8 cellular contexts compared by ENCODE assay signal in the genomic region with DNA sequence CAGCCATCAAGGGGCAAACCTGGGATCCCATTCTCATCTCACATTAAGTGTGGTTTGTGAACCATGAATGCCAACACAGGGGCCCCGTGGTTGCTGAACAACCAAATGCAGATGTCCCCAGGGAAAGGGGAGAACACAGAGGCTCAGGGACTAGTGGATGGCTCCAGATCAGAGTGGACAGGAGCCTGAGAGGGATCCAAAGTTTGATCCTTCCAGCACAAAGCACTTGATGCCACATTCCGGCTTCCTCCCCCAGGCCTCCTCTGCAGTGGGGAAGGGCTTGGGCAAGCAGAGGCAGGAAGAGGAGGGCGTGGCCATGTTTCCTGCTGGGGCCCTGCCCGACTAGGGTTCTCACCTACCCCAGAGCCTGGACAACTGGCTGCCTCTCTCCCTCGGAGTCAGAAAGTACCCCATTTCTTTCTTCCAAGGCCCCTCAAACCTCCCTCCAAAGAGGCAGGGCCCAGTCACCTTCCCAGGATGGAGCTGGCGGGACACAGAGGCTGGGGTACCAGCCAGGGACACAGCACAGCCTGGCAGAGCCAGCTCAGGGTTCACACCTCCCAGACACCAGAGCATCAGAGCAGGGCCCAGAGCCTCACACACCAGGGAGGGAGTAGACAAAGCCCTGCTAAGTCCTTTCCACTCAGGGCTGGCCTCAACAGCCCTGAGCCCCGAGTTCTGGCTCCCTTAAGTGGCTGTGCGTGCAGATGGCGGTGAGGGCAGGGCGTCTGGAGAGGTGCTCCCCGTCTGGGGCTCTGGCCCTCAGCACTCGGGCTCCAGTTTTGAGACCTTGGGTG. TPM values are rescaled to one million over a fixed set of nuclear protein-coding genes. Genes with fewer than 3 reads are reported as not detected.
DNase-seq lines count a peak whose midpoint lies in the region; ATAC-seq and TF ChIP-seq lines count a peak whose summit lies in the region.

No MANE protein-coding gene starts in this region.

- H3K4me3 Mint-ChIP-seq in WTC11 = peak overlapping the region; percentile 83

- peak overlapping the region; percentile 75 for H3K27ac ChIP-seq in effector memory CD4-positive, alpha-beta T cell (ENCODE audit: insufficient read depth, low read length, poor library complexity, severe bottlenecking)
- peak overlapping the region; percentile 45 for H3K27ac ChIP-seq in muscle layer of colon (ENCODE audit: low read depth, low read length)

- peaks cover 54% of the 10 kb centered on the region for H3K4me1 Mint-ChIP-seq in WTC11

- ATAC-seq in WTC11 = peak; percentile 18
- ATAC-seq in HG02938 (IDR thresholded peaks at IDR 0.05; ENCODE audit: unreplicated experiment) = no peak
- no peak for ATAC-seq in HG03457 (IDR thresholded peaks at IDR 0.05; ENCODE audit: unreplicated experiment)

- in situ Hi-C loops in Caki2 (cut with HindIII; ENCODE audit: low pct_unique_long_range_greater_than_20kb, low sequenced_read_pairs) = no loop called here

- DNase-seq in Caki2 (ENCODE audit: low read depth) = peak; percentile 47
- DNase-seq in Kasumi-1 (lab: John Stamatoyannopoulos, UW) = peak; percentile 74 to 86
- peak; percentile 81 for DNase-seq in WTC11 (ENCODE audit: low spot score)
- DNase-seq in effector memory CD4-positive, alpha-beta T cell = peak; percentile 56 to 67 (median 66)
- DNase-seq in ureter (ENCODE audit: low spot score) = peak; percentile 81

- peaks cover 57% of the 10 kb centered on the region for H3K4me1 ChIP-seq in effector memory CD4-positive, alpha-beta T cell (ENCODE audit: control insufficient read depth, insufficient read depth, low read length, poor library complexity, severe bottlenecking)
- H3K4me1 ChIP-seq in muscle layer of colon (ENCODE audit: insufficient read depth, low read length) = peaks cover 26% of the 10 kb centered on the region

- H3K4me3 ChIP-seq in effector memory CD4-positive, alpha-beta T cell (ENCODE audit: insufficient read depth, low read depth, low read length, poor library complexity, severe bottlenecking) = peak overlapping the region; percentile 70
- no peak overlapping the region for H3K4me3 ChIP-seq in muscle layer of colon (ENCODE audit: low read depth in 1 of 2, low read length in 2 of 2)

- no peaks in the 10 kb centered on the region for H3K9me3 ChIP-seq in effector memory CD4-positive, alpha-beta T cell (ENCODE audit: control insufficient read depth, low read length)
- no peaks in the 10 kb centered on the region for H3K9me3 ChIP-seq in muscle layer of colon (ENCODE audit: low read length)

- POLR2A ChIA-PET in WTC11 (lab: Charles Lee) = no interaction called here

- TF ChIP-seq CTCF in WTC11 (IDR thresholded peaks at IDR 0.05) = no peak

- H3K36me3 Mint-ChIP-seq in WTC11 = no peaks in the 10 kb centered on the region

- CTCF ChIA-PET in WTC11 (lab: Charles Lee) = interaction anchor here (0.6 to 3.6 kb wide), 5 partner anchors 8 to 119 kb away, joined by 3 to 16 read pairs (median 7); a partner anchor contains a TSS

- no peak overlapping the region for H3K9ac ChIP-seq in muscle layer of colon (ENCODE audit: low read length)

- H3K9me3 Mint-ChIP-seq in WTC11 = no peaks in the 10 kb centered on the region

- H3K27ac Mint-ChIP-seq in WTC11 = peak overlapping the region; percentile 92

- no peaks in the 10 kb centered on the region for H3K27me3 ChIP-seq in effector memory CD4-positive, alpha-beta T cell (replicated peaks; ENCODE audit: control insufficient read depth, insufficient read depth, low read length, poor library complexity, severe bottlenecking)
- H3K27me3 ChIP-seq in muscle layer of colon (ENCODE audit: control insufficient read depth in 1 of 2, insufficient read depth in 2 of 2, low read length in 2 of 2) = no peaks in the 10 kb centered on the region

- no peaks in the 10 kb centered on the region for H3K27me3 Mint-ChIP-seq in WTC11 (ENCODE audit: low read depth)

- H3K36me3 ChIP-seq in effector memory CD4-positive, alpha-beta T cell (ENCODE audit: control insufficient read depth, insufficient read depth, low read length) = no peaks in the 10 kb centered on the region
- no peaks in the 10 kb centered on the region for H3K36me3 ChIP-seq in muscle layer of colon (ENCODE audit: insufficient read depth, low read length)

TF ChIP-seq in WTC11, 78 proteins besides CTCF, POLR2A, EP300 and RAD21:
- TF ChIP-seq, protein P1, sequence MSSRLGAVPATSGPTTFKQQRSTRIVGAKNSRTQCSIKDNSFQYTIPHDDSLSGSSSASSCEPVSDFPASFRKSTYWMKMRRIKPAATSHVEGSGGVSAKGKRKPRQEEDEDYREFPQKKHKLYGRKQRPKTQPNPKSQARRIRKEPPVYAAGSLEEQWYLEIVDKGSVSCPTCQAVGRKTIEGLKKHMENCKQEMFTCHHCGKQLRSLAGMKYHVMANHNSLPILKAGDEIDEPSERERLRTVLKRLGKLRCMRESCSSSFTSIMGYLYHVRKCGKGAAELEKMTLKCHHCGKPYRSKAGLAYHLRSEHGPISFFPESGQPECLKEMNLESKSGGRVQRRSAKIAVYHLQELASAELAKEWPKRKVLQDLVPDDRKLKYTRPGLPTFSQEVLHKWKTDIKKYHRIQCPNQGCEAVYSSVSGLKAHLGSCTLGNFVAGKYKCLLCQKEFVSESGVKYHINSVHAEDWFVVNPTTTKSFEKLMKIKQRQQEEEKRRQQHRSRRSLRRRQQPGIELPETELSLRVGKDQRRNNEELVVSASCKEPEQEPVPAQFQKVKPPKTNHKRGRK (CRISPR knock-in tag; IDR thresholded peaks at IDR 0.05; ENCODE audit: borderline replicate concordance) = no peak
- TF ChIP-seq SP1 (CRISPR knock-in tag; conservative IDR thresholded peaks at IDR 0.05) (peak; percentile 52), GABPB1 (CRISPR knock-in tag; IDR thresholded peaks at IDR 0.05) (peak; percentile 29; the same call in 1 of the 2 replicates), CREM (CRISPR knock-in tag; IDR thresholded peaks at IDR 0.05) (0 out of 2 replicates have a peak, but pooled peaks have one; percentile 31), ATF1 (CRISPR knock-in tag; IDR thresholded peaks at IDR 0.05) (0 out of 2 replicates have a peak, but pooled peaks have one; percentile 41), NR1H2 (CRISPR knock-in tag; IDR thresholded peaks at IDR 0.05) (no peak)
- TF ChIP-seq, protein P2, sequence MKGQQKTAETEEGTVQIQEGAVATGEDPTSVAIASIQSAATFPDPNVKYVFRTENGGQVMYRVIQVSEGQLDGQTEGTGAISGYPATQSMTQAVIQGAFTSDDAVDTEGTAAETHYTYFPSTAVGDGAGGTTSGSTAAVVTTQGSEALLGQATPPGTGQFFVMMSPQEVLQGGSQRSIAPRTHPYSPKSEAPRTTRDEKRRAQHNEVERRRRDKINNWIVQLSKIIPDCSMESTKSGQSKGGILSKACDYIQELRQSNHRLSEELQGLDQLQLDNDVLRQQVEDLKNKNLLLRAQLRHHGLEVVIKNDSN (CRISPR knock-in tag; IDR thresholded peaks at IDR 0.05) = peak; percentile 30; the same call in 1 of the 2 replicates

RNA-seq across cellular contexts. Expression of a gene that starts 4.3 kb away (rescaled TPM):
- 2.0 and 18.7 TPM in 2 replicates for total RNA-seq in Caki2 (2014; rRNA removed; shearing (Covaris generic); ENCODE audit: low replicate concordance)
- total RNA-seq in WTC11 (2021) (204 to 233 TPM (median 216 TPM) in 3 replicates), ureter (71.5 TPM)

RNA-seq across cellular contexts. Expression of a gene that starts 7.6 kb away (rescaled TPM):
- 0.23 and 1.2 TPM in 2 replicates for total RNA-seq in Caki2 (2014; rRNA removed; shearing (Covaris generic); ENCODE audit: low replicate concordance)
- total RNA-seq in WTC11 (2021) (0.44 to 1.1 TPM (median 0.63 TPM) in 3 replicates), ureter (not detected)
